1 cellular context compared by ENCODE assay signal in the genomic region with DNA sequence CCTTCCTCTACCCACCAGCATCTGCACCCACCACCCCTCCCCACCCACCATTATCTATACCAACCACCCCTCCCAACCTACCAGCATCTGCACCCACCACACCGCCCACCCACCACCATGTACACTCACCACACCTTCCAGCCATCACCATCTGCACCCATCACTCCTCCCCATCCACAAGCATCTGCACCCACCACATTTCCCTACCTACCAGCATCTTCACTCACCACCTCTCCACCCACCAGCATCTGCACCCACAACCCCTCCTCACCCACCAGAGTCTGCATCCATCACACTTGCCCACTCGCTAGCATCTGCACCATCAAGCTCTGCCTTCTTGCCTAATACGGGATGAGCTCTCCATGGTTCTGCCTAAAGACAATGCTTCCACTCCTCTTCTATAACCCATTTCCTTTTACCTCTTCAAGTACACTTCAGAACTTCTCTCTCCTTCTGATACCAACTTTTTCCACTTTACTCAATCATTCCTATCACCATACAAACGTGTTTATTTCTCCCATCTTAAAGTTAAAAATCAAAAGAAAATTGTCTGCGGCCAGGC.
TF ChIP-seq lines count a peak whose summit lies in the region.

No MANE protein-coding gene starts in this region.

TF ChIP-seq in SK-N-SH treated with all-trans-retinoic acid at 6 μM for 48 hours, 23 proteins besides CTCF, POLR2A, EP300 and RAD21 (continued from another document):
- TF ChIP-seq CSRNP3 (CRISPR knock-in tag; IDR thresholded peaks at IDR 0.05): no peak
- no peak for TF ChIP-seq CSDC2 (CRISPR knock-in tag; IDR thresholded peaks at IDR 0.05)
- TF ChIP-seq BACH2 (CRISPR knock-in tag; IDR thresholded peaks at IDR 0.05; ENCODE audit: borderline replicate concordance): no peak
- TF ChIP-seq PPARA (CRISPR knock-in tag; IDR thresholded peaks at IDR 0.05; ENCODE audit: borderline replicate concordance): no peak
- TF ChIP-seq ZC3H10 (CRISPR knock-in tag; IDR thresholded peaks at IDR 0.05): no peak
- TF ChIP-seq TOX (CRISPR knock-in tag; IDR thresholded peaks at IDR 0.05; ENCODE audit: borderline replicate concordance): no peak
- TF ChIP-seq ZFP3 (CRISPR knock-in tag; IDR thresholded peaks at IDR 0.05): no peak
